Comparison of ENCODE assay signal across 15 cellular contexts in genomic region chr11:85737738-85738137, GRCh38. TPM values are rescaled to one million over a fixed set of nuclear protein-coding genes. Genes with fewer than 3 reads are reported as not detected.
DNase-seq lines count a peak whose midpoint lies in the region; ATAC-seq and TF ChIP-seq lines count a peak whose summit lies in the region.
"Had no signal": no experiment of that assay in that cellular context is flagged by ENCODE, and none has a peak within 500 bp of the region (broad histone marks: within the 10 kb centered on the region; RNA-seq: fewer than 3 reads in every experiment).

No MANE protein-coding gene starts in this region.

- intact Hi-C loops in activated CD8-positive, alpha-beta T cell treated with anti-CD3 and anti-CD28 coated beads for 36 hours (cut with micrococcal nuclease): no loop called here

- peak; percentile 43 for ATAC-seq in GM19463 (IDR thresholded peaks at IDR 0.05; ENCODE audit: unreplicated experiment)
- ATAC-seq in activated CD8-positive, alpha-beta T cell treated with anti-CD3 and anti-CD28 coated beads for 36 hours: peak; percentile 95
- ATAC-seq: left lung; naive thymus-derived CD4-positive, alpha-beta T cell had no signal

- CTCF ChIA-PET in activated CD8-positive, alpha-beta T cell treated with anti-CD3 and anti-CD28 coated beads for 36 hours (lab: Charles Lee): interaction anchor here (1.4 kb wide), 1 partner anchor 11 kb away, joined by 3 read pairs; no protein-coding TSS in a partner anchor

- no peak for TF ChIP-seq CTCF in activated CD8-positive, alpha-beta T cell treated with anti-CD3 and anti-CD28 coated beads for 36 hours (IDR thresholded peaks at IDR 0.05)
- TF ChIP-seq CTCF in mesothelial cell of epicardium (IDR thresholded peaks at IDR 0.05; ENCODE audit: unreplicated experiment): no peak

- H3K4me1 Mint-ChIP-seq in T-helper 1 cell treated with Interleukin-12 subunit alpha and Interleukin-12 subunit beta and Interleukin-4 antibody, amounts not matched to agents 30 μg/mL and 1 μg/mL, for 36 hours (ENCODE audit: low read depth): peaks cover 25% of the 10 kb centered on the region
- H3K4me1 Mint-ChIP-seq in activated CD8-positive, alpha-beta T cell treated with anti-CD3 and anti-CD28 coated beads for 36 hours (ENCODE audit: low read depth): peaks cover 37% of the 10 kb centered on the region
- H3K4me1 Mint-ChIP-seq in mesothelial cell of epicardium: peaks cover 42% of the 10 kb centered on the region

- H3K9me3 Mint-ChIP-seq in T-helper 1 cell treated with Interleukin-12 subunit alpha and Interleukin-12 subunit beta and Interleukin-4 antibody, amounts not matched to agents 30 μg/mL and 1 μg/mL, for 36 hours: no peaks in the 10 kb centered on the region
- no peaks in the 10 kb centered on the region for H3K9me3 Mint-ChIP-seq in activated CD8-positive, alpha-beta T cell treated with anti-CD3 and anti-CD28 coated beads for 36 hours
- no peaks in the 10 kb centered on the region for H3K9me3 Mint-ChIP-seq in mesothelial cell of epicardium
- H3K9me3 Mint-ChIP-seq: dendritic cell treated with granulocyte-macrophage colony-stimulating factor and Interleukin-4, amounts not matched to agents 40 ng/mL and 50 ng/mL, for 4 days; naive thymus-derived CD4-positive, alpha-beta T cell had no signal

- no peaks in the 10 kb centered on the region for H3K27me3 Mint-ChIP-seq in T-helper 1 cell treated with Interleukin-12 subunit alpha and Interleukin-12 subunit beta and Interleukin-4 antibody, amounts not matched to agents 30 μg/mL and 1 μg/mL, for 36 hours (ENCODE audit: low read depth)
- no peaks in the 10 kb centered on the region for H3K27me3 Mint-ChIP-seq in activated CD8-positive, alpha-beta T cell treated with anti-CD3 and anti-CD28 coated beads for 36 hours
- no peaks in the 10 kb centered on the region for H3K27me3 Mint-ChIP-seq in mesothelial cell of epicardium (ENCODE audit: low read depth)
- H3K27me3 Mint-ChIP-seq: dendritic cell treated with granulocyte-macrophage colony-stimulating factor and Interleukin-4, amounts not matched to agents 40 ng/mL and 50 ng/mL, for 4 days; naive thymus-derived CD4-positive, alpha-beta T cell had no signal

- POLR2A ChIA-PET in activated CD8-positive, alpha-beta T cell treated with anti-CD3 and anti-CD28 coated beads for 36 hours (lab: Charles Lee): no interaction called here

- H3K27ac Mint-ChIP-seq in T-helper 1 cell treated with Interleukin-12 subunit alpha and Interleukin-12 subunit beta and Interleukin-4 antibody, amounts not matched to agents 30 μg/mL and 1 μg/mL, for 36 hours: peak overlapping the region; percentile 60
- H3K27ac Mint-ChIP-seq in activated CD8-positive, alpha-beta T cell treated with anti-CD3 and anti-CD28 coated beads for 36 hours: peak overlapping the region; percentile 76
- H3K27ac Mint-ChIP-seq in mesothelial cell of epicardium: peak overlapping the region; percentile 48
- H3K27ac Mint-ChIP-seq: dendritic cell treated with granulocyte-macrophage colony-stimulating factor and Interleukin-4, amounts not matched to agents 40 ng/mL and 50 ng/mL, for 4 days had no signal

- H3K36me3 Mint-ChIP-seq in T-helper 1 cell treated with Interleukin-12 subunit alpha and Interleukin-12 subunit beta and Interleukin-4 antibody, amounts not matched to agents 30 μg/mL and 1 μg/mL, for 36 hours (ENCODE audit: low read depth): peaks cover 59% of the 10 kb centered on the region
- peaks cover 9% of the 10 kb centered on the region for H3K36me3 Mint-ChIP-seq in activated CD8-positive, alpha-beta T cell treated with anti-CD3 and anti-CD28 coated beads for 36 hours (ENCODE audit: low read depth)
- H3K36me3 Mint-ChIP-seq in mesothelial cell of epicardium: no peaks in the 10 kb centered on the region

- no peak overlapping the region for H3K4me3 Mint-ChIP-seq in T-helper 1 cell treated with Interleukin-12 subunit alpha and Interleukin-12 subunit beta and Interleukin-4 antibody, amounts not matched to agents 30 μg/mL and 1 μg/mL, for 36 hours
- no peak overlapping the region for H3K4me3 Mint-ChIP-seq in activated CD8-positive, alpha-beta T cell treated with anti-CD3 and anti-CD28 coated beads for 36 hours
- no peak overlapping the region for H3K4me3 Mint-ChIP-seq in mesothelial cell of epicardium
- H3K4me3 Mint-ChIP-seq: dendritic cell treated with granulocyte-macrophage colony-stimulating factor and Interleukin-4, amounts not matched to agents 40 ng/mL and 50 ng/mL, for 4 days had no signal

- DNase-seq in T-helper 1 cell (no peak), mesothelial cell of epicardium (ENCODE audit: low spot score in 2 of 2, unreplicated experiment in 2 of 2) (no peak), mesenteric fat pad (ENCODE audit: low spot score) (no peak), occipital lobe (lab: John Stamatoyannopoulos, UW) (no peak)
- DNase-seq in activated CD8-positive, alpha-beta T cell treated with anti-CD3 and anti-CD28 coated beads for 36 hours: peak; percentile 72
- DNase-seq in effector CD8-positive, alpha-beta T cell (lab: John Stamatoyannopoulos, UW): no peak
- DNase-seq: 8988T; hypothalamus; left lung; MG63; naive thymus-derived CD4-positive, alpha-beta T cell; tibial artery had no signal

RNA-seq across cellular contexts. Expression of gene CCDC89, which starts 51.7 kb away (rescaled TPM):
- under 1 TPM in 1 of 2 experiments, not detected in 1; 0.36 TPM for total RNA-seq in activated CD8-positive, alpha-beta T cell treated with anti-CD3 and anti-CD28 coated beads for 36 hours
- 1.3 to 2.7 TPM (median 1.5 TPM) in 3 replicates for total RNA-seq in mesothelial cell of epicardium
- 0.84 TPM for total RNA-seq in mesenteric fat pad
- total RNA-seq in occipital lobe: 0.47 TPM
